ENCODE assay signal across 8 cellular contexts in genomic region chr2:43086451-43087221, GRCh38.
DNase-seq lines count a peak whose midpoint lies in the region; ATAC-seq, FAIRE-seq and TF ChIP-seq lines count a peak whose summit lies in the region.

No MANE protein-coding gene starts in this region.

- no peak for TF ChIP-seq POLR2A in lower leg skin (IDR thresholded peaks at IDR 0.05)

- 8 to 11% methylated on average over 14 of the region's 14 CpGs for WGBS in lower leg skin, 2 donors

- peak; percentile 92 for FAIRE-seq in HTR-8/SVneo (lab: Jason Lieb, UNC)

- no peaks in the 10 kb centered on the region for H3K27me3 ChIP-seq in tibial artery

- peaks cover 3 to 63% (median 50%) of the 10 kb centered on the region in 4 donors for H3K4me1 ChIP-seq in tibial artery

- DNase-seq in HTR-8/SVneo (ENCODE audit: insufficient read length, low spot score) (peak; percentile 94), dermis microvascular lymphatic vessel endothelial cell (ENCODE audit: low read depth in 2 of 2) (peak; percentile 94 to 97), lower leg skin (ENCODE audit: low spot score in 2 of 2) (peak; percentile 86 to 89), tibial artery (peak; percentile 90 to 94), NCI-H128 (lab: John Stamatoyannopoulos, UW; ENCODE audit: unreplicated experiment) (no peak)
- DNase-seq in effector CD8-positive, alpha-beta T cell (lab: John Stamatoyannopoulos, UW), result no peak

- intact Hi-C loops in lower leg skin (cut with DNase I; ENCODE audit: low total_unique reads) (no loop called here), tibial artery (cut with DNase I; ENCODE audit: low total_unique reads) (no loop called here)

- no peak for TF ChIP-seq CTCF in lower leg skin (IDR thresholded peaks at IDR 0.05)
- no peak for TF ChIP-seq CTCF in tibial artery (IDR thresholded peaks at IDR 0.05)

- H3K9me3 ChIP-seq in tibial artery, result no peaks in the 10 kb centered on the region

- no peak for ATAC-seq in GM21390 (IDR thresholded peaks at IDR 0.05; ENCODE audit: unreplicated experiment)
- ATAC-seq in GM18868 (IDR thresholded peaks at IDR 0.05; ENCODE audit: unreplicated experiment), result no peak

- peak overlapping the region; percentile 82 to 85 for H3K27ac ChIP-seq in tibial artery

- H3K36me3 ChIP-seq in tibial artery, result no peaks in the 10 kb centered on the region

- H3K4me3 ChIP-seq in lower leg skin (ENCODE audit: low read depth, poor library complexity, severe bottlenecking), result no peak overlapping the region
- peak overlapping the region in 1 of 2 donors; percentile 10 for H3K4me3 ChIP-seq in tibial artery

Comparison
In these comparisons a context has a peak if more than half of its experiments do, and no peak if none do; other contexts are left out.
1. DNase-seq: peak in HTR-8/SVneo (single experiment), dermis microvascular lymphatic vessel endothelial cell (2 of 2), lower leg skin (2 of 2) and tibial artery (2 of 2); none in NCI-H128 (single experiment) and effector CD8-positive, alpha-beta T cell (single experiment).